In the genomic region with DNA sequence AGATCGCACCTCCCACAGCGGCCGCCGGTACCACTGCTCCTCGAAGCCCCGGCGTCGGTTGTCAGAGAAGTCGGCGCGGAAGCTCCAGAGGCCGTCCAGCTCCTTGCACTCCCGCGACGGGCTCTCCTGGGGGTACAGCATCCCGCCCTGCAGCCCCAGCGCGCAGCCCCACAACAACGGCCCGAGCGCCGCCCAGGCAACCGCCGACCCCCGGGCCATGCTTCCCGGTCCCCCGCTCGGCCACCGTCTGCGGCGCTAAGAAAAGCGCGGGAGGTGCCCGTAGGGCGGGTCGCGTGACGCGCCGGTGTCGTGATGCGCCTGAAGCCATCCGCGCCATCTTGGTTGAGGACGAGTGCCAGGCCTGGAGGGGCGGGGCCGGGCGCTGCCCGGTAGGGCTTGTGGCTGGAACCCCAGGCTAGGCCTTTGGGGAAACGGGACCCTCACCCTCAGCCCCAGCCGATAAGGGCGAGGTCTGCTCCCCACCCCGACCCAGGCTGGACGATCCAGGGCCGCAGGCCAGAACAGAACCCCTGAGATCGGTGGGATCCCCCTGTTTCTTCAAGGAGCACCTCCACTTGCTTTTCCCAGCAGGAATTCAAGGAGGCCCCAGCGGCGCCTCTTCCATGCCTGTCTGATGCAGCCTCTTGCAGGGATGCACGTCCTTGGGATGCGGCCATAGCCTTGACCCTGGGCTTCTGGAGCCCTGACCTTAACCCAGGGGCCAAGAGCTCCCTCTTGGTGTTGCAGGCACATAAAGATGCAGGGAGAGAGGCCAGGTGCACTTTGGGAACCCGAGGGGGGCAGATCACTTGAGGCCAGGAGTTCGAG, we compare ENCODE assay signal across 1 cellular context.
TF ChIP-seq lines count a peak whose summit lies in the region.

A gene (minus strand): TSS at position 249 of the 828 bp plus-strand sequence. CDS start 30 bp downstream, at position 219.

TF ChIP-seq in WTC11, 78 proteins besides CTCF, POLR2A, EP300 and RAD21 (continued from another document):
- TF ChIP-seq, protein P1, sequence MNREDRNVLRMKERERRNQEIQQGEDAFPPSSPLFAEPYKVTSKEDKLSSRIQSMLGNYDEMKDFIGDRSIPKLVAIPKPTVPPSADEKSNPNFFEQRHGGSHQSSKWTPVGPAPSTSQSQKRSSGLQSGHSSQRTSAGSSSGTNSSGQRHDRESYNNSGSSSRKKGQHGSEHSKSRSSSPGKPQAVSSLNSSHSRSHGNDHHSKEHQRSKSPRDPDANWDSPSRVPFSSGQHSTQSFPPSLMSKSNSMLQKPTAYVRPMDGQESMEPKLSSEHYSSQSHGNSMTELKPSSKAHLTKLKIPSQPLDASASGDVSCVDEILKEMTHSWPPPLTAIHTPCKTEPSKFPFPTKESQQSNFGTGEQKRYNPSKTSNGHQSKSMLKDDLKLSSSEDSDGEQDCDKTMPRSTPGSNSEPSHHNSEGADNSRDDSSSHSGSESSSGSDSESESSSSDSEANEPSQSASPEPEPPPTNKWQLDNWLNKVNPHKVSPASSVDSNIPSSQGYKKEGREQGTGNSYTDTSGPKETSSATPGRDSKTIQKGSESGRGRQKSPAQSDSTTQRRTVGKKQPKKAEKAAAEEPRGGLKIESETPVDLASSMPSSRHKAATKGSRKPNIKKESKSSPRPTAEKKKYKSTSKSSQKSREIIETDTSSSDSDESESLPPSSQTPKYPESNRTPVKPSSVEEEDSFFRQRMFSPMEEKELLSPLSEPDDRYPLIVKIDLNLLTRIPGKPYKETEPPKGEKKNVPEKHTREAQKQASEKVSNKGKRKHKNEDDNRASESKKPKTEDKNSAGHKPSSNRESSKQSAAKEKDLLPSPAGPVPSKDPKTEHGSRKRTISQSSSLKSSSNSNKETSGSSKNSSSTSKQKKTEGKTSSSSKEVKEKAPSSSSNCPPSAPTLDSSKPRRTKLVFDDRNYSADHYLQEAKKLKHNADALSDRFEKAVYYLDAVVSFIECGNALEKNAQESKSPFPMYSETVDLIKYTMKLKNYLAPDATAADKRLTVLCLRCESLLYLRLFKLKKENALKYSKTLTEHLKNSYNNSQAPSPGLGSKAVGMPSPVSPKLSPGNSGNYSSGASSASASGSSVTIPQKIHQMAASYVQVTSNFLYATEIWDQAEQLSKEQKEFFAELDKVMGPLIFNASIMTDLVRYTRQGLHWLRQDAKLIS (CRISPR knock-in tag; IDR thresholded peaks at IDR 0.05; ENCODE audit: borderline replicate concordance), result no peak
- no peak for TF ChIP-seq GRHL2 (CRISPR knock-in tag; IDR thresholded peaks at IDR 0.05; ENCODE audit: insufficient replicate concordance, severe bottlenecking)
- 0 out of 2 replicates have a peak, but pooled peaks have one; percentile 54 for TF ChIP-seq ZNF232 (CRISPR knock-in tag; IDR thresholded peaks at IDR 0.05)
- TF ChIP-seq SMAD3 (CRISPR knock-in tag; IDR thresholded peaks at IDR 0.05; ENCODE audit: borderline replicate concordance), result peak; percentile 79; the same call in 1 of the 2 replicates
